ENCODE assay signal across 25 cellular contexts in the genomic region with DNA sequence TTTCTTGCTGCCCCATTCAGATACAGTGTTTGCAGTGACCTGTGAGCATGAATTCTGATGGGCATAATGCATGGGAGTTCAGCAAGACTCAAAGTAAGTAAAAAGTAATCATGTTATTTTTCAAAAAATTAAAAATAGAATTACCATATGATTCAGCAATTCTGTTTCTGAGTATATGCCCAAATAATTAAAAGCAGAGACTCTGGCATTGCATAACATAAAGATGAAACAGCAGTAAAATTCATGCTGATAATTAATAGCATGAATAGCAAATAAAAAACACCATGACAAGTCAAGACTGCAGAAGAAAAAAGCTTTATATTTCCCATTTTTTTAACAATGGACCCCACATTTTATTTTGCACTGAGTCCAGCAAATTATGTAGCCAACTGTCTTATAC.
"Had no signal": no experiment of that assay in that cellular context is flagged by ENCODE, and none has a peak within 500 bp of the region (broad histone marks: within the 10 kb centered on the region; RNA-seq: fewer than 3 reads in every experiment).

No MANE protein-coding gene starts in this region.

- H3K27me3 ChIP-seq: left lung, ovary, right atrium auricular region, right lobe of liver, stomach, testis, thyroid gland, transverse colon, upper lobe of left lung, vagina had no signal

- H3K4me1 ChIP-seq: left lung, lower lobe of right lung, stomach, testis, thyroid gland, transverse colon, upper lobe of left lung, vagina had no signal

- H3K27ac ChIP-seq: left lung, lower lobe of right lung, ovary, right lobe of liver, stomach, testis, thyroid gland, transverse colon, upper lobe of left lung, vagina had no signal

- H3K4me3 ChIP-seq: left lung, lower lobe of right lung, ovary, right atrium auricular region, right lobe of liver, smooth muscle cell, stomach, testis, thyroid gland, transverse colon, upper lobe of left lung, vagina had no signal

- H3K4me2 ChIP-seq: smooth muscle cell had no signal

- H3K9me3 ChIP-seq: ovary, right lobe of liver, testis, vagina had no signal

- ATAC-seq: left colon; left lung; lower lobe of right lung; natural killer cell; right lobe of liver; stimulated activated naive B cell treated with anti-CD40 and anti-IgM and Interleukin-4, amounts not matched to agents 10 μg/mL and 1 μg/mL and 100 μg/mL, for 72 hours; stimulated activated naive CD8-positive, alpha-beta T cell treated with anti-CD3 and anti-CD28 coated beads, Interleukin-15, Interleukin-2, amounts not matched to agents 100 U/mL and 50 U/mL, for 24 hours had no signal

- DNase-seq: immature natural killer cell; kidney; left colon; left lung; lower lobe of right lung; mammary epithelial cell; mesendoderm; naive B cell; natural killer cell; ovary; right lobe of liver; stimulated activated CD4-positive, alpha-beta T cell treated with anti-CD3 and anti-CD28 coated beads, Interleukin-12 subunit alpha, Interleukin-12 subunit beta, amount 100 ng/mL, for 4 hours; stimulated activated CD4-positive, alpha-beta T cell treated with anti-CD3 and anti-CD28 coated beads, Interleukin-15, amount 100 ng/mL, for 24 hours; stimulated activated CD4-positive, alpha-beta T cell treated with anti-CD3 and anti-CD28 coated beads, Interleukin-2, amount 100 ng/mL, for 24 hours; stimulated activated CD4-positive, alpha-beta T cell treated with anti-CD3 and anti-CD28 coated beads, Interleukin-4, amount 100 ng/mL, for 1 hour; stimulated activated naive B cell treated with anti-CD40 and anti-IgM and Interleukin-4, amounts not matched to agents 10 μg/mL and 1 μg/mL and 100 μg/mL, for 72 hours; stimulated activated naive CD8-positive, alpha-beta T cell treated with anti-CD3 and anti-CD28 coated beads, Interleukin-15, Interleukin-2, amounts not matched to agents 100 U/mL and 50 U/mL, for 24 hours; stomach; testis; thyroid gland; transverse colon; upper lobe of left lung had no signal

- H3K36me3 ChIP-seq: ovary, right atrium auricular region, right lobe of liver, thyroid gland, transverse colon, vagina had no signal
